11 cellular contexts compared by ENCODE assay signal in the genomic region with DNA sequence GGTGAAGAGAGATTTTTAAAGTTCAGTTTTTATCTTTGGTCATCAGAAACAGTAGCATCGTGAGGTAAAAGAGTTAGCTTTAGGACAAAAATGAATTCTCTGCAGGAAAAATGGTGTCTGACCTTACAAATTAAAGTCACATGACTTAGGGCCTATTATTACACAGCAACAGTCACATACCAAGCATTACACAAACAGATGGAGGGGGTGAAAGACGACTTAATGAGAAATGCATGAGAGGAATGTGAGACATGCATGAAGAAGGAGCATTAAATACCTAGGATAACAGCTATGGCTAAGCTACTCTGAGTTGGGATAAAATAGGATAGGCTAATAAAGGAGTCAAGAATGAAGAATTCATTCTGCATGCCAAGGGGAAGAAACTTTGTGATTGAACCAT.
DNase-seq lines count a peak whose midpoint lies in the region; ATAC-seq and TF ChIP-seq lines count a peak whose summit lies in the region.
"Had no signal": no experiment of that assay in that cellular context is flagged by ENCODE, and none has a peak within 500 bp of the region (broad histone marks: within the 10 kb centered on the region; RNA-seq: fewer than 3 reads in every experiment).

No MANE protein-coding gene starts in this region.

- no peak overlapping the region for H3K4me3 ChIP-seq in brain microvascular endothelial cell (ENCODE audit: low read depth, low read length)

- H3K4me3 Mint-ChIP-seq in activated naive CD4-positive, alpha-beta T cell treated with anti-CD3 and anti-CD28 coated beads, Interleukin-2, amount 10 ng/mL, durations not matched to agents 7 days and 5 days: no peak overlapping the region
- H3K4me3 Mint-ChIP-seq: B cell had no signal

- no peaks in the 10 kb centered on the region for H3K36me3 Mint-ChIP-seq in activated naive CD4-positive, alpha-beta T cell treated with anti-CD3 and anti-CD28 coated beads, Interleukin-2, amount 10 ng/mL, durations not matched to agents 7 days and 5 days

- H3K27ac Mint-ChIP-seq in activated naive CD4-positive, alpha-beta T cell treated with anti-CD3 and anti-CD28 coated beads, Interleukin-2, amount 10 ng/mL, durations not matched to agents 7 days and 5 days: no peak overlapping the region
- H3K27ac Mint-ChIP-seq: B cell had no signal

- H3K4me1 Mint-ChIP-seq in activated naive CD4-positive, alpha-beta T cell treated with anti-CD3 and anti-CD28 coated beads, Interleukin-2, amount 10 ng/mL, durations not matched to agents 7 days and 5 days: no peaks in the 10 kb centered on the region
- H3K4me1 Mint-ChIP-seq: B cell had no signal

- no peaks in the 10 kb centered on the region for H3K27me3 Mint-ChIP-seq in activated naive CD4-positive, alpha-beta T cell treated with anti-CD3 and anti-CD28 coated beads, Interleukin-2, amount 10 ng/mL, durations not matched to agents 7 days and 5 days

- DNase-seq in AG08395 (ENCODE audit: low spot score): peak; percentile 83
- peak; percentile 1 for DNase-seq in HuH-7.5 (ENCODE audit: low spot score)
- peak; percentile 77 for DNase-seq in brain microvascular endothelial cell
- peak; percentile 92 for DNase-seq in iris pigment epithelial cell (ENCODE audit: low read depth)
- no peak for DNase-seq in activated naive CD4-positive, alpha-beta T cell treated with anti-CD3 and anti-CD28 coated beads, Interleukin-2, amount 10 ng/mL, durations not matched to agents 7 days and 5 days
- DNase-seq in HEK293T (ENCODE audit: extremely low spot score): no peak
- no peak for DNase-seq in NCI-H1105 (lab: John Stamatoyannopoulos, UW)
- DNase-seq: GF-D8, NCI-H146 had no signal

- no peak for ATAC-seq in GM19035 (IDR thresholded peaks at IDR 0.05; ENCODE audit: unreplicated experiment)

- in situ Hi-C loops in brain microvascular endothelial cell (cut with HindIII; ENCODE audit: low pct_ligation_motif_present, low sequenced_read_pairs): no loop called here

- no peaks in the 10 kb centered on the region for H3K9me3 Mint-ChIP-seq in activated naive CD4-positive, alpha-beta T cell treated with anti-CD3 and anti-CD28 coated beads, Interleukin-2, amount 10 ng/mL, durations not matched to agents 7 days and 5 days

- H3K36me3 ChIP-seq in brain microvascular endothelial cell (replicated peaks): no peaks in the 10 kb centered on the region

- CTCF ChIA-PET in activated naive CD4-positive, alpha-beta T cell treated with anti-CD3 and anti-CD28 coated beads, Interleukin-2, amount 10 ng/mL, durations not matched to agents 7 days and 5 days (lab: Charles Lee): no interaction called here
- CTCF ChIA-PET in HEK293T (lab: Yijun Ruan, JAX): no interaction called here

- peak overlapping the region; percentile 23 for H3K27ac ChIP-seq in brain microvascular endothelial cell

- POLR2A ChIA-PET in HEK293T (lab: Yijun Ruan, JAX): no interaction called here

- no peaks in the 10 kb centered on the region for H3K27me3 ChIP-seq in brain microvascular endothelial cell (replicated peaks)

- no peak for TF ChIP-seq CTCF in brain microvascular endothelial cell (IDR thresholded peaks at IDR 0.05; ENCODE audit: low read depth, low read length, missing control alignments)

TF ChIP-seq in HEK293T, 16 proteins besides CTCF, POLR2A, EP300 and RAD21:
- TF ChIP-seq L3MBTL2 (conservative IDR thresholded peaks at IDR 0.05) (no peak), TARDBP (IDR thresholded peaks at IDR 0.05) (no peak), FOXA1 (IDR thresholded peaks at IDR 0.05) (no peak)

Comparison
In these comparisons a context has a peak if more than half of its experiments do, and no peak if none do; other contexts are left out.
1. DNase-seq: peak in AG08395 (single experiment), HuH-7.5 (single experiment), brain microvascular endothelial cell (single experiment) and iris pigment epithelial cell (single experiment); none in activated naive CD4-positive, alpha-beta T cell treated with anti-CD3 and anti-CD28 coated beads, Interleukin-2, amount 10 ng/mL, durations not matched to agents 7 days and 5 days (single experiment), HEK293T (single experiment) and NCI-H1105 (single experiment).